Comparison of ENCODE assay signal across 1 cellular context in genomic region chr15:56042031-56042430, GRCh38.
TF ChIP-seq lines count a peak whose summit lies in the region.

No MANE protein-coding gene starts in this region.

TF ChIP-seq in HepG2, 621 proteins besides CTCF, POLR2A, EP300 and RAD21:
- TF ChIP-seq ZNF280B (CRISPR knock-in tag; IDR thresholded peaks at IDR 0.05; ENCODE audit: borderline replicate concordance) (no peak), ETV6 (CRISPR knock-in tag; conservative IDR thresholded peaks at IDR 0.05) (no peak), MTA1 (CRISPR knock-in tag; IDR thresholded peaks at IDR 0.05; ENCODE audit: borderline replicate concordance) (no peak), ZNF235 (CRISPR knock-in tag; IDR thresholded peaks at IDR 0.05; ENCODE audit: borderline replicate concordance) (no peak), ZNF740 (CRISPR knock-in tag; IDR thresholded peaks at IDR 0.05) (no peak), ZNF383 (CRISPR knock-in tag; IDR thresholded peaks at IDR 0.05; ENCODE audit: borderline replicate concordance) (no peak), TRIM22 (IDR thresholded peaks at IDR 0.05) (no peak), ZNF619 (CRISPR knock-in tag; IDR thresholded peaks at IDR 0.05) (no peak), FOXO4 (CRISPR knock-in tag; conservative IDR thresholded peaks at IDR 0.05) (no peak)
